Comparison of ENCODE assay signal across 8 cellular contexts in genomic region chr2:169528271-169528701, GRCh38. TPM values are rescaled to one million over a fixed set of nuclear protein-coding genes. Genes with fewer than 3 reads are reported as not detected.
DNase-seq lines count a peak whose midpoint lies in the region; ATAC-seq and TF ChIP-seq lines count a peak whose summit lies in the region.

No MANE protein-coding gene starts in this region.

- no peaks in the 10 kb centered on the region for H3K27me3 ChIP-seq in right lobe of liver

- no peak for TF ChIP-seq POLR2A in right lobe of liver (IDR thresholded peaks at IDR 0.05)

- peak; percentile 61 to 64 for DNase-seq in NCI-H2081 (lab: John Stamatoyannopoulos, UW)
- no peak for DNase-seq in NCI-H2081 treated with DMSO at 0.1 percent for 48 hours (lab: John Stamatoyannopoulos, UW)
- DNase-seq in NCI-H1694 treated with DMSO at 0.1 percent for 48 hours (lab: John Stamatoyannopoulos, UW): peak; percentile 36
- peak; percentile 54 to 65 (median 58) for DNase-seq in activated CD4-positive, CD25-positive, alpha-beta regulatory T cell (lab: John Stamatoyannopoulos, UW)
- peak; percentile 58 for DNase-seq in cerebellar cortex (ENCODE audit: low spot score)
- DNase-seq in right lobe of liver: peak in 2 of 3 donors; percentile 53 to 58
- peak; percentile 62 for DNase-seq in stimulated activated CD8-positive, alpha-beta memory T cell treated with anti-CD3 and anti-CD28 coated beads, Interleukin-15, amount 100 ng/mL, for 24 hours (ENCODE audit: low read depth)

- no peaks in the 10 kb centered on the region for H3K4me1 ChIP-seq in right lobe of liver

- intact Hi-C loops in right lobe of liver (cut with DNase I): loop anchor here in 1 of 2 donors (10.0 kb wide), 1 partner anchor 257 kb away; no protein-coding TSS in a partner anchor

- H3K36me3 ChIP-seq in right lobe of liver: peaks cover 0 to 5% (median 0%) of the 10 kb centered on the region in 4 donors

- ATAC-seq in HG02642 (IDR thresholded peaks at IDR 0.05; ENCODE audit: poor library complexity, unreplicated experiment) (peak; percentile 91), right lobe of liver (peak; percentile 86 to 93 (median 91))

- no peak overlapping the region for H3K27ac ChIP-seq in right lobe of liver

- TF ChIP-seq CTCF in right lobe of liver (IDR thresholded peaks at IDR 0.05): peak; percentile 82 to 91 (median 90)

- H3K9me3 ChIP-seq in right lobe of liver: no peaks in the 10 kb centered on the region

- 5% methylated on average over 2 of the region's 2 CpGs for WGBS in right lobe of liver (ENCODE audit: insufficient coverage, low coverage, low lambda C conversion rate, missing lambda C conversion rate)

- no peak overlapping the region for H3K4me3 ChIP-seq in right lobe of liver

RNA-seq across cellular contexts. Expression of gene KLHL41, which starts 18.8 kb away (rescaled TPM):
- 1 to 10 TPM in 1 of 6 experiments, under 1 TPM in 5; 0.22 to 3.7 (median 0.30) TPM for total RNA-seq in right lobe of liver

RNA-seq across cellular contexts. Expression of gene FASTKD1, which starts 45.4 kb away (rescaled TPM):
- total RNA-seq in right lobe of liver: 10 to 100 TPM; 11.6 to 21.1 (median 13.4) TPM

RNA-seq across cellular contexts. Expression of gene BBS5, which starts 49.0 kb away (rescaled TPM):
- total RNA-seq in right lobe of liver: 1 to 10 TPM; 1.7 to 3.5 (median 2.3) TPM

RNA-seq across cellular contexts. Expression of gene PPIG, which starts 55.9 kb away (rescaled TPM):
- total RNA-seq in right lobe of liver: 10 to 100 TPM; 15.1 to 27.7 (median 23.8) TPM
